Comparison of ENCODE assay signal across 1 cellular context in genomic region chr7:45885264-45885882, GRCh38.
TF ChIP-seq lines count a peak whose summit lies in the region.

No MANE protein-coding gene starts in this region.

TF ChIP-seq in HepG2, 621 proteins besides CTCF, POLR2A, EP300 and RAD21 (continued from another document and continues in another):
- TF ChIP-seq MED13 (CRISPR knock-in tag; IDR thresholded peaks at IDR 0.05) (0 out of 2 replicates have a peak, but pooled peaks have one; percentile 17), GTF3A (CRISPR knock-in tag; conservative IDR thresholded peaks at IDR 0.05) (no peak), HES4 (CRISPR knock-in tag; IDR thresholded peaks at IDR 0.05; ENCODE audit: borderline replicate concordance) (peak; percentile 46), SRF (IDR thresholded peaks at IDR 0.05; ENCODE audit: low read depth, low read length) (peak; percentile 38; the same call in 1 of the 2 replicates), ZSCAN12 (CRISPR knock-in tag; IDR thresholded peaks at IDR 0.05) (no peak), ZNF33B (CRISPR knock-in tag; IDR thresholded peaks at IDR 0.05) (peak; percentile 75; the same call in 1 of the 2 replicates), SPEN (CRISPR knock-in tag; IDR thresholded peaks at IDR 0.05; ENCODE audit: low read depth) (peak; percentile 88; the same call in 1 of the 2 replicates), ZSCAN30 (CRISPR knock-in tag; IDR thresholded peaks at IDR 0.05) (no peak; the same call in 1 of the 2 replicates), ZNF556 (CRISPR knock-in tag; IDR thresholded peaks at IDR 0.05; ENCODE audit: borderline replicate concordance) (peak; percentile 84), JUNB (CRISPR knock-in tag; IDR thresholded peaks at IDR 0.05; ENCODE audit: borderline replicate concordance) (peak; percentile 90), GATAD2A (CRISPR knock-in tag; IDR thresholded peaks at IDR 0.05) (peak; percentile 99), ZNF564 (CRISPR knock-in tag; IDR thresholded peaks at IDR 0.05) (no peak), PITX1 (CRISPR knock-in tag; IDR thresholded peaks at IDR 0.05) (peak; percentile 95), TEAD3 (CRISPR knock-in tag; optimal IDR thresholded peaks at IDR 0.05; ENCODE audit: borderline replicate concordance) (peak; percentile 97), MXI1 (IDR thresholded peaks at IDR 0.05; ENCODE audit: borderline replicate concordance, low read depth, low read length) (peak; percentile 69; the same call in 1 of the 3 replicates), RBM39 (IDR thresholded peaks at IDR 0.05; ENCODE audit: low read depth, low read length, poor library complexity, severe bottlenecking) (no peak), SMARCC2 (IDR thresholded peaks at IDR 0.05) (no peak; the same call in 1 of the 2 replicates), NR3C1 (CRISPR knock-in tag; IDR thresholded peaks at IDR 0.05) (no peak), ZNF740 (CRISPR knock-in tag; IDR thresholded peaks at IDR 0.05) (no peak; the same call in 1 of the 2 replicates), ZNF703 (CRISPR knock-in tag; IDR thresholded peaks at IDR 0.05; ENCODE audit: borderline replicate concordance) (peak; percentile 85; the same call in 1 of the 2 replicates), PHF8 (CRISPR knock-in tag; IDR thresholded peaks at IDR 0.05) (peak; percentile 47; the same call in 1 of the 2 replicates), ZNF235 (CRISPR knock-in tag; IDR thresholded peaks at IDR 0.05; ENCODE audit: borderline replicate concordance) (peak; percentile 35; the same call in 1 of the 2 replicates), MEIS1 (CRISPR knock-in tag; IDR thresholded peaks at IDR 0.05; ENCODE audit: borderline replicate concordance) (peak; percentile 91), TOPORS (CRISPR knock-in tag; IDR thresholded peaks at IDR 0.05) (peak; percentile 79; the same call in 1 of the 2 replicates), KLF13 (CRISPR knock-in tag; IDR thresholded peaks at IDR 0.05) (no peak), RNF2 (conservative IDR thresholded peaks at IDR 0.05; ENCODE audit: low read depth) (peak; percentile 37; the same call in 1 of the 2 replicates), HMGA1 (CRISPR knock-in tag; conservative IDR thresholded peaks at IDR 0.05) (no peak), ISX (CRISPR knock-in tag; conservative IDR thresholded peaks at IDR 0.05) (no peak), ZBTB2 (CRISPR knock-in tag; IDR thresholded peaks at IDR 0.05; ENCODE audit: low read depth) (no peak), ZNF598 (CRISPR knock-in tag; IDR thresholded peaks at IDR 0.05; ENCODE audit: borderline replicate concordance) (peak; percentile 48; the same call in 1 of the 2 replicates), ZNF546 (CRISPR knock-in tag; conservative IDR thresholded peaks at IDR 0.05) (no peak), ZNF367 (CRISPR knock-in tag; IDR thresholded peaks at IDR 0.05; ENCODE audit: borderline replicate concordance) (0 out of 2 replicates have a peak, but pooled peaks have one; percentile 52), ZNF275 (CRISPR knock-in tag; IDR thresholded peaks at IDR 0.05; ENCODE audit: borderline replicate concordance) (no peak), FOSL1 (CRISPR knock-in tag; IDR thresholded peaks at IDR 0.05; ENCODE audit: borderline replicate concordance) (peak; percentile 65; the same call in 1 of the 2 replicates), ZNF256 (CRISPR knock-in tag; conservative IDR thresholded peaks at IDR 0.05) (peak; percentile 75), WIZ (CRISPR knock-in tag; IDR thresholded peaks at IDR 0.05) (no peak), MAX (IDR thresholded peaks at IDR 0.05) (no peak), ZNF878 (CRISPR knock-in tag; IDR thresholded peaks at IDR 0.05) (peak; percentile 64; the same call in 1 of the 2 replicates), NONO (IDR thresholded peaks at IDR 0.05) (no peak), NONO (CRISPR knock-in tag; conservative IDR thresholded peaks at IDR 0.05) (peak; percentile 94), GFI1 (CRISPR knock-in tag; IDR thresholded peaks at IDR 0.05; ENCODE audit: borderline replicate concordance) (peak; percentile 97), ONECUT2 (CRISPR knock-in tag; IDR thresholded peaks at IDR 0.05) (peak; percentile 99), ZNF570 (CRISPR knock-in tag; IDR thresholded peaks at IDR 0.05; ENCODE audit: borderline replicate concordance) (no peak), FOXO1 (CRISPR knock-in tag; IDR thresholded peaks at IDR 0.05) (peak; percentile 100), HOXA9 (CRISPR knock-in tag; IDR thresholded peaks at IDR 0.05; ENCODE audit: borderline replicate concordance) (0 out of 2 replicates have a peak, but pooled peaks have one; percentile 15), NCOA5 (CRISPR knock-in tag; IDR thresholded peaks at IDR 0.05) (no peak), ZNF761 (CRISPR knock-in tag; conservative IDR thresholded peaks at IDR 0.05) (no peak; the same call in 1 of the 2 replicates), MIER3 (CRISPR knock-in tag; IDR thresholded peaks at IDR 0.05; ENCODE audit: borderline replicate concordance) (peak; percentile 97), CREB1 (IDR thresholded peaks at IDR 0.05) (peak; percentile 11; the same call in 1 of the 2 replicates), CREB1 (CRISPR knock-in tag; IDR thresholded peaks at IDR 0.05) (no peak), KIAA2018 (CRISPR knock-in tag; IDR thresholded peaks at IDR 0.05; ENCODE audit: borderline replicate concordance) (no peak), CCAR2 (optimal IDR thresholded peaks at IDR 0.05; ENCODE audit: low read depth, low read length) (no peak), AKAP8 (CRISPR knock-in tag; IDR thresholded peaks at IDR 0.05) (peak; percentile 75), ARHGAP35 (CRISPR knock-in tag; IDR thresholded peaks at IDR 0.05; ENCODE audit: borderline replicate concordance) (no peak), ZNF33A (CRISPR knock-in tag; IDR thresholded peaks at IDR 0.05; ENCODE audit: borderline replicate concordance) (no peak; the same call in 1 of the 2 replicates), PAX8 (CRISPR knock-in tag; IDR thresholded peaks at IDR 0.05; ENCODE audit: borderline replicate concordance) (no peak), SNAPC2 (CRISPR knock-in tag; IDR thresholded peaks at IDR 0.05) (peak; percentile 96), ZNF629 (CRISPR knock-in tag; conservative IDR thresholded peaks at IDR 0.05) (peak; percentile 79), FIP1L1 (IDR thresholded peaks at IDR 0.05; ENCODE audit: borderline replicate concordance, insufficient read depth, low read depth, low read length) (no peak)
- TF ChIP-seq, protein P1, sequence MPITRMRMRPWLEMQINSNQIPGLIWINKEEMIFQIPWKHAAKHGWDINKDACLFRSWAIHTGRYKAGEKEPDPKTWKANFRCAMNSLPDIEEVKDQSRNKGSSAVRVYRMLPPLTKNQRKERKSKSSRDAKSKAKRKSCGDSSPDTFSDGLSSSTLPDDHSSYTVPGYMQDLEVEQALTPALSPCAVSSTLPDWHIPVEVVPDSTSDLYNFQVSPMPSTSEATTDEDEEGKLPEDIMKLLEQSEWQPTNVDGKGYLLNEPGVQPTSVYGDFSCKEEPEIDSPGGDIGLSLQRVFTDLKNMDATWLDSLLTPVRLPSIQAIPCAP (CRISPR knock-in tag; IDR thresholded peaks at IDR 0.05; ENCODE audit: low read depth): no peak
- TF ChIP-seq, protein P2, sequence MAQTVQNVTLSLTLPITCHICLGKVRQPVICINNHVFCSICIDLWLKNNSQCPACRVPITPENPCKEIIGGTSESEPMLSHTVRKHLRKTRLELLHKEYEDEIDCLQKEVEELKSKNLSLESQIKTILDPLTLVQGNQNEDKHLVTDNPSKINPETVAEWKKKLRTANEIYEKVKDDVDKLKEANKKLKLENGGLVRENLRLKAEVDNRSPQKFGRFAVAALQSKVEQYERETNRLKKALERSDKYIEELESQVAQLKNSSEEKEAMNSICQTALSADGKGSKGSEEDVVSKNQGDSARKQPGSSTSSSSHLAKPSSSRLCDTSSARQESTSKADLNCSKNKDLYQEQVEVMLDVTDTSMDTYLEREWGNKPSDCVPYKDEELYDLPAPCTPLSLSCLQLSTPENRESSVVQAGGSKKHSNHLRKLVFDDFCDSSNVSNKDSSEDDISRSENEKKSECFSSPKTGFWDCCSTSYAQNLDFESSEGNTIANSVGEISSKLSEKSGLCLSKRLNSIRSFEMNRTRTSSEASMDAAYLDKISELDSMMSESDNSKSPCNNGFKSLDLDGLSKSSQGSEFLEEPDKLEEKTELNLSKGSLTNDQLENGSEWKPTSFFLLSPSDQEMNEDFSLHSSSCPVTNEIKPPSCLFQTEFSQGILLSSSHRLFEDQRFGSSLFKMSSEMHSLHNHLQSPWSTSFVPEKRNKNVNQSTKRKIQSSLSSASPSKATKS (CRISPR knock-in tag; IDR thresholded peaks at IDR 0.05): peak; percentile 74; the same call in 1 of the 2 replicates
